2 cellular contexts compared by ENCODE assay signal in genomic region chr14:88195676-88196075, GRCh38.
TF ChIP-seq lines count a peak whose summit lies in the region.

No MANE protein-coding gene starts in this region.

TF ChIP-seq in SK-N-SH, 30 proteins besides CTCF, POLR2A, EP300 and RAD21 (continued from another document):
- no peak for TF ChIP-seq NRF1 (IDR thresholded peaks at IDR 0.05; ENCODE audit: low read depth, low read length)
- TF ChIP-seq NFIC (IDR thresholded peaks at IDR 0.05; ENCODE audit: borderline replicate concordance) = no peak
- no peak for TF ChIP-seq PBX3 (IDR thresholded peaks at IDR 0.05)
TF ChIP-seq in SK-N-SH: peak in this region for 2.

TF ChIP-seq in SK-N-SH treated with all-trans-retinoic acid at 6 μM for 48 hours, 23 proteins besides CTCF, POLR2A, EP300 and RAD21 (continued from another document):
- TF ChIP-seq POU6F1 (CRISPR knock-in tag; IDR thresholded peaks at IDR 0.05; ENCODE audit: borderline replicate concordance, low read depth) = no peak
- no peak for TF ChIP-seq ARNTL (CRISPR knock-in tag; IDR thresholded peaks at IDR 0.05; ENCODE audit: borderline replicate concordance, low read depth)
TF ChIP-seq in SK-N-SH treated with all-trans-retinoic acid at 6 μM for 48 hours: peak in this region for 0.
